In genomic region chr13:73833331-73834070, GRCh38 we compare ENCODE assay signal across 27 cellular contexts.
DNase-seq lines count a peak whose midpoint lies in the region; ATAC-seq and TF ChIP-seq lines count a peak whose summit lies in the region.
"Had no signal": no experiment of that assay in that cellular context is flagged by ENCODE, and none has a peak within 500 bp of the region (broad histone marks: within the 10 kb centered on the region; RNA-seq: fewer than 3 reads in every experiment).

No MANE protein-coding gene starts in this region.

- ATAC-seq in CD4-positive, CD25-positive, alpha-beta regulatory T cell (ENCODE audit: low read depth in 2 of 2), result no peak
- no peak for ATAC-seq in activated CD8-positive, alpha-beta T cell treated with anti-CD3 and anti-CD28 coated beads, Interleukin-2, amount 10 ng/mL, durations not matched to agents 7 days and 5 days
- ATAC-seq in naive thymus-derived CD8-positive, alpha-beta T cell, result no peak
- ATAC-seq in HG02610 (IDR thresholded peaks at IDR 0.05; ENCODE audit: unreplicated experiment) (no peak), omental fat pad (ENCODE audit: low FRiP score) (no peak)
- ATAC-seq: natural killer cell, pancreas had no signal

- TF ChIP-seq CTCF in omental fat pad (IDR thresholded peaks at IDR 0.05), result no peak
- no peak for TF ChIP-seq CTCF in Calu3 (IDR thresholded peaks at IDR 0.05; ENCODE audit: unreplicated experiment)

- intact Hi-C loops in Calu3 (cut with micrococcal nuclease; ENCODE audit: unreplicated experiment), result loop anchor here (10.0 kb wide), 1 partner anchor 301 kb away; the partner anchor contains the start of gene KLF12

- H3K4me3 Mint-ChIP-seq in CD4-positive, CD25-positive, alpha-beta regulatory T cell, result no peak overlapping the region
- no peak overlapping the region for H3K4me3 Mint-ChIP-seq in activated CD8-positive, alpha-beta T cell treated with anti-CD3 and anti-CD28 coated beads, Interleukin-2, amount 10 ng/mL, durations not matched to agents 7 days and 5 days
- peak overlapping the region in 1 of 10 donors; percentile 42 for H3K4me3 Mint-ChIP-seq in naive thymus-derived CD8-positive, alpha-beta T cell
- H3K4me3 Mint-ChIP-seq in Calu3 (ENCODE audit: low read depth, unreplicated experiment), result no peak overlapping the region
- H3K4me3 Mint-ChIP-seq: activated naive CD8-positive, alpha-beta T cell treated with anti-CD3 and anti-CD28 coated beads, Interleukin-2, amount 10 ng/mL, durations not matched to agents 7 days and 5 days; natural killer cell; T-helper 1 cell treated with Interleukin-12 subunit alpha and Interleukin-12 subunit beta and Interleukin-4 antibody, amounts not matched to agents 30 μg/mL and 1 μg/mL, for 36 hours had no signal

- no TSS peak for BruUV-seq in Calu3 (replicated peaks; lab: Mats Ljungman, UMichigan)

- CTCF ChIA-PET in activated CD8-positive, alpha-beta T cell treated with anti-CD3 and anti-CD28 coated beads, Interleukin-2, amount 10 ng/mL, durations not matched to agents 7 days and 5 days (lab: Charles Lee), result interaction anchor here (1.1 to 1.8 kb wide), 4 partner anchors 8 to 459 kb away, joined by 3 to 6 read pairs (median 4); no protein-coding TSS in a partner anchor
- CTCF ChIA-PET in Calu3 (lab: Charles Lee), result no interaction called here

- peaks cover 2% of the 10 kb centered on the region for H3K36me3 Mint-ChIP-seq in CD4-positive, CD25-positive, alpha-beta regulatory T cell
- H3K36me3 Mint-ChIP-seq in activated CD8-positive, alpha-beta T cell treated with anti-CD3 and anti-CD28 coated beads, Interleukin-2, amount 10 ng/mL, durations not matched to agents 7 days and 5 days (ENCODE audit: low read depth), result no peaks in the 10 kb centered on the region
- peaks cover 0 to 8% (median 0%) of the 10 kb centered on the region in 3 donors for H3K36me3 Mint-ChIP-seq in naive thymus-derived CD8-positive, alpha-beta T cell
- H3K36me3 Mint-ChIP-seq in Calu3 (ENCODE audit: insufficient read depth, unreplicated experiment), result no peaks in the 10 kb centered on the region
- H3K36me3 Mint-ChIP-seq: natural killer cell had no signal

- no peak overlapping the region for H3K4me3 ChIP-seq in CD4-positive, CD25-positive, alpha-beta regulatory T cell (ENCODE audit: low read depth, low read length)
- H3K4me3 ChIP-seq: pancreas, right atrium auricular region, transverse colon had no signal

- no peaks in the 10 kb centered on the region for H3K27me3 ChIP-seq in CD4-positive, CD25-positive, alpha-beta regulatory T cell (ENCODE audit: control insufficient read depth, insufficient read depth, low read length)
- H3K27me3 ChIP-seq: pancreas, right atrium auricular region, transverse colon had no signal

- H3K4me1 Mint-ChIP-seq in CD4-positive, CD25-positive, alpha-beta regulatory T cell, result peaks cover 12 to 52% (median 35%) of the 10 kb centered on the region in 4 donors
- peaks cover 14% of the 10 kb centered on the region for H3K4me1 Mint-ChIP-seq in activated CD8-positive, alpha-beta T cell treated with anti-CD3 and anti-CD28 coated beads, Interleukin-2, amount 10 ng/mL, durations not matched to agents 7 days and 5 days (ENCODE audit: low read depth)
- peaks cover 30 to 64% (median 53%) of the 10 kb centered on the region in 4 donors for H3K4me1 Mint-ChIP-seq in naive thymus-derived CD8-positive, alpha-beta T cell
- H3K4me1 Mint-ChIP-seq in Calu3 (ENCODE audit: low read depth, unreplicated experiment), result no peaks in the 10 kb centered on the region

- H3K4me1 ChIP-seq in CD4-positive, CD25-positive, alpha-beta regulatory T cell (ENCODE audit: control insufficient read depth, insufficient read depth, low read length, poor library complexity, severe bottlenecking), result peaks cover 5% of the 10 kb centered on the region
- H3K4me1 ChIP-seq: pancreas had no signal

- no peaks in the 10 kb centered on the region for H3K36me3 ChIP-seq in CD4-positive, CD25-positive, alpha-beta regulatory T cell (ENCODE audit: control insufficient read depth, insufficient read depth, low read length)
- H3K36me3 ChIP-seq: pancreas, right atrium auricular region, transverse colon had no signal

- no peaks in the 10 kb centered on the region for H3K9me3 ChIP-seq in CD4-positive, CD25-positive, alpha-beta regulatory T cell (ENCODE audit: control insufficient read depth in 2 of 2, low read length in 2 of 2)
- H3K9me3 ChIP-seq: pancreas, right atrium auricular region, transverse colon had no signal

- DNase-seq in CD4-positive, CD25-positive, alpha-beta regulatory T cell, result no peak
- DNase-seq in HCEC 1CT (peak; percentile 18), omental fat pad (ENCODE audit: low spot score) (no peak), Calu3 (no peak)
- DNase-seq in activated CD8-positive, alpha-beta T cell treated with anti-CD3 and anti-CD28 coated beads, Interleukin-2, amount 10 ng/mL, durations not matched to agents 7 days and 5 days, result no peak
- no peak for DNase-seq in naive thymus-derived CD8-positive, alpha-beta T cell
- DNase-seq: activated CD4-positive, CD25-positive, alpha-beta regulatory T cell treated with anti-CD3 and anti-CD28 coated beads, Interleukin-2, amount 50 U/mL, for 72 hours; activated CD8-positive, alpha-beta memory T cell treated with anti-CD3 and anti-CD28 coated beads for 24 hours; activated effector memory CD4-positive, alpha-beta T cell treated with Interleukin-2 at 50 U/mL for 16 hours; activated naive CD8-positive, alpha-beta T cell treated with anti-CD3 and anti-CD28 coated beads, Interleukin-2, amount 10 ng/mL, durations not matched to agents 7 days and 5 days; cerebellar nuclear complex; glutamatergic neuron; GOT3; kidney; midbrain; natural killer cell; NCI-H2029 treated with DMSO at 0.1 percent for 48 hours; NCI-H226; NCI-H774; pancreas; RPMI8226; stimulated activated CD4-positive, alpha-beta T cell treated with anti-CD3 and anti-CD28 coated beads, Interleukin-2, amount 100 ng/mL, for 48 hours; transverse colon had no signal

- peak overlapping the region; percentile 21 to 70 (median 59) for H3K27ac Mint-ChIP-seq in CD4-positive, CD25-positive, alpha-beta regulatory T cell
- peak overlapping the region; percentile 17 for H3K27ac Mint-ChIP-seq in activated CD8-positive, alpha-beta T cell treated with anti-CD3 and anti-CD28 coated beads, Interleukin-2, amount 10 ng/mL, durations not matched to agents 7 days and 5 days
- H3K27ac Mint-ChIP-seq in naive thymus-derived CD8-positive, alpha-beta T cell, result peak overlapping the region; percentile 9 to 96 (median 67)
- H3K27ac Mint-ChIP-seq in Calu3 (ENCODE audit: unreplicated experiment), result no peak overlapping the region
- H3K27ac Mint-ChIP-seq: activated naive CD8-positive, alpha-beta T cell treated with anti-CD3 and anti-CD28 coated beads, Interleukin-2, amount 10 ng/mL, durations not matched to agents 7 days and 5 days; T-helper 1 cell treated with Interleukin-12 subunit alpha and Interleukin-12 subunit beta and Interleukin-4 antibody, amounts not matched to agents 30 μg/mL and 1 μg/mL, for 36 hours had no signal

- H3K27me3 Mint-ChIP-seq in CD4-positive, CD25-positive, alpha-beta regulatory T cell, result no peaks in the 10 kb centered on the region
- no peaks in the 10 kb centered on the region for H3K27me3 Mint-ChIP-seq in activated CD8-positive, alpha-beta T cell treated with anti-CD3 and anti-CD28 coated beads, Interleukin-2, amount 10 ng/mL, durations not matched to agents 7 days and 5 days (ENCODE audit: low read depth)
- H3K27me3 Mint-ChIP-seq in naive thymus-derived CD8-positive, alpha-beta T cell, result no peaks in the 10 kb centered on the region
- H3K27me3 Mint-ChIP-seq in Calu3 (ENCODE audit: unreplicated experiment), result no peaks in the 10 kb centered on the region
- H3K27me3 Mint-ChIP-seq: activated naive CD8-positive, alpha-beta T cell treated with anti-CD3 and anti-CD28 coated beads, Interleukin-2, amount 10 ng/mL, durations not matched to agents 7 days and 5 days had no signal

- POLR2A ChIA-PET in activated CD8-positive, alpha-beta T cell treated with anti-CD3 and anti-CD28 coated beads, Interleukin-2, amount 10 ng/mL, durations not matched to agents 7 days and 5 days (lab: Charles Lee), result no interaction called here
- POLR2A ChIA-PET in naive thymus-derived CD8-positive, alpha-beta T cell (lab: Charles Lee), result interaction anchor here (0.7 to 2.0 kb wide), 2 partner anchors 302 to 453 kb away, joined by 3 to 8 read pairs; no protein-coding TSS in a partner anchor

- H3K9me3 Mint-ChIP-seq in CD4-positive, CD25-positive, alpha-beta regulatory T cell, result no peaks in the 10 kb centered on the region
- no peaks in the 10 kb centered on the region for H3K9me3 Mint-ChIP-seq in activated CD8-positive, alpha-beta T cell treated with anti-CD3 and anti-CD28 coated beads, Interleukin-2, amount 10 ng/mL, durations not matched to agents 7 days and 5 days (ENCODE audit: insufficient read depth)
- no peaks in the 10 kb centered on the region for H3K9me3 Mint-ChIP-seq in naive thymus-derived CD8-positive, alpha-beta T cell
- no peaks in the 10 kb centered on the region for H3K9me3 Mint-ChIP-seq in Calu3 (ENCODE audit: low read depth, unreplicated experiment)
- H3K9me3 Mint-ChIP-seq: activated naive CD8-positive, alpha-beta T cell treated with anti-CD3 and anti-CD28 coated beads, Interleukin-2, amount 10 ng/mL, durations not matched to agents 7 days and 5 days; natural killer cell; T-helper 1 cell treated with Interleukin-12 subunit alpha and Interleukin-12 subunit beta and Interleukin-4 antibody, amounts not matched to agents 30 μg/mL and 1 μg/mL, for 36 hours had no signal

- H3K27ac ChIP-seq in CD4-positive, CD25-positive, alpha-beta regulatory T cell (ENCODE audit: insufficient read depth, low read length, poor library complexity, severe bottlenecking), result no peak overlapping the region
- H3K27ac ChIP-seq: C4-2B, pancreas, right atrium auricular region, transverse colon had no signal
